ENCODE assay signal across 13 cellular contexts in the genomic region with DNA sequence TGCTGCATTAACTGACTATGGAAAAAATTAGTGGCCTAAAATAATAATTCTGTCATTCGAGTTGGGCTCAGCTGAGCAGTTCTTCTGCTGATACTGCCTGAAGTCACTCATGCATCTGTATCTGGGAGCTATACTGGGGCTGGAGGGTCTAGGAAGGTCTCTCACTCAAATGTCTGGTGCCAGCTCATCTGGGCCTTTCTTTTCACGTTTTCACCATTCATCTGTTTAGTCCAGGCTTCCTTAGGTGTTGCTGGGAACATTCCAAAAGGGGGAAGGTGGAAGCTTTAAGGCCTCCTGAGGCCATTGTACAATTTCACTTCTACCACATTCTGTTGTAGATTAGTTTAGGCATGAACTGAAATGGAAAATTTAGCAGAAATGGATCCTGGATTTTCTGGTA. TPM values are rescaled to one million over a fixed set of nuclear protein-coding genes. Genes with fewer than 3 reads are reported as not detected.
DNase-seq lines count a peak whose midpoint lies in the region; ATAC-seq and TF ChIP-seq lines count a peak whose summit lies in the region.
"Had no signal": no experiment of that assay in that cellular context is flagged by ENCODE, and none has a peak within 500 bp of the region (broad histone marks: within the 10 kb centered on the region; RNA-seq: fewer than 3 reads in every experiment).

No MANE protein-coding gene starts in this region.

- no peaks in the 10 kb centered on the region for H3K9me3 ChIP-seq in sigmoid colon
- H3K9me3 ChIP-seq: body of pancreas, testis had no signal

- peaks cover 0 to 47% (median 24%) of the 10 kb centered on the region in 4 donors for H3K4me1 ChIP-seq in sigmoid colon
- H3K4me1 ChIP-seq: testis had no signal

- H3K4me3 ChIP-seq in sigmoid colon = no peak overlapping the region
- H3K4me3 ChIP-seq: body of pancreas, skin epidermis, testis had no signal

- intact Hi-C loops in Calu3 (cut with micrococcal nuclease; ENCODE audit: unreplicated experiment) (no loop called here), sigmoid colon (cut with DNase I) (no loop called here)

- CTCF ChIA-PET in Calu3 (lab: Charles Lee) = no interaction called here

- TF ChIP-seq CTCF in Calu3 (IDR thresholded peaks at IDR 0.05; ENCODE audit: unreplicated experiment) = no peak
- peak in 1 of 4 experiments; percentile 4 for TF ChIP-seq CTCF in sigmoid colon (IDR thresholded peaks at IDR 0.05)

- H3K27ac ChIP-seq in epithelial cell of prostate (peak overlapping the region; percentile 95), sigmoid colon (peak overlapping the region; percentile 12 to 77 (median 59))
- H3K27ac ChIP-seq: body of pancreas, testis had no signal

- no peaks in the 10 kb centered on the region for H3K36me3 ChIP-seq in sigmoid colon

- peak overlapping the region; percentile 52 for H3K27ac Mint-ChIP-seq in Calu3 (ENCODE audit: unreplicated experiment)

- no peak for ATAC-seq in HG02588 (IDR thresholded peaks at IDR 0.05; ENCODE audit: unreplicated experiment)
- no peak for ATAC-seq in HG03457 (IDR thresholded peaks at IDR 0.05; ENCODE audit: unreplicated experiment)
- ATAC-seq: body of pancreas had no signal

- WGBS in sigmoid colon, 2 donors = 79% methylated on average over 2 of the region's 2 CpGs

- no peaks in the 10 kb centered on the region for H3K27me3 ChIP-seq in sigmoid colon
- H3K27me3 ChIP-seq: body of pancreas, testis had no signal

- H3K4me3 Mint-ChIP-seq in Calu3 (ENCODE audit: low read depth, unreplicated experiment) = no peak overlapping the region

- DNase-seq in Calu3 (no peak), NCI-H226 (peak; percentile 42), epithelial cell of prostate (ENCODE audit: low read depth, low spot score) (no peak), sigmoid colon (no peak), iPS-NIHi11 (ENCODE audit: low spot score) (no peak), KBM-7 (no peak)
- DNase-seq: activated effector memory CD4-positive, alpha-beta T cell treated with Interleukin-2 at 50 U/mL for 16 hours; body of pancreas; head of caudate nucleus; testis had no signal

- no peaks in the 10 kb centered on the region for H3K36me3 Mint-ChIP-seq in Calu3 (ENCODE audit: insufficient read depth, unreplicated experiment)

- no peaks in the 10 kb centered on the region for H3K9me3 Mint-ChIP-seq in Calu3 (ENCODE audit: low read depth, unreplicated experiment)

- BruUV-seq in Calu3 (replicated peaks; lab: Mats Ljungman, UMichigan) = no TSS peak

- H3K4me1 Mint-ChIP-seq in Calu3 (ENCODE audit: low read depth, unreplicated experiment) = peaks cover 8% of the 10 kb centered on the region

- TF ChIP-seq POLR2A in sigmoid colon (IDR thresholded peaks at IDR 0.05) = no peak

- H3K27me3 Mint-ChIP-seq in Calu3 (ENCODE audit: unreplicated experiment) = no peaks in the 10 kb centered on the region

- no peak for TF ChIP-seq EP300 in sigmoid colon (IDR thresholded peaks at IDR 0.05)

- in situ Hi-C loops in KBM-7 (cut with MboI; ENCODE audit: low pct_unique_long_range_greater_than_20kb, low sequenced_read_pairs) = no loop called here

RNA-seq across cellular contexts. Expression of a gene that starts 28.0 kb away (rescaled TPM):
- 57.5 and 64.7 TPM in 2 replicates for total RNA-seq in Calu3 (2022)
- 100 to 1,000 TPM; 159 to 239 (median 186) TPM for total RNA-seq in sigmoid colon
- 10 to 100 TPM; 12.0 to 21.1 (median 13.9) TPM for polyA plus RNA-seq in sigmoid colon
